In the genomic region with DNA sequence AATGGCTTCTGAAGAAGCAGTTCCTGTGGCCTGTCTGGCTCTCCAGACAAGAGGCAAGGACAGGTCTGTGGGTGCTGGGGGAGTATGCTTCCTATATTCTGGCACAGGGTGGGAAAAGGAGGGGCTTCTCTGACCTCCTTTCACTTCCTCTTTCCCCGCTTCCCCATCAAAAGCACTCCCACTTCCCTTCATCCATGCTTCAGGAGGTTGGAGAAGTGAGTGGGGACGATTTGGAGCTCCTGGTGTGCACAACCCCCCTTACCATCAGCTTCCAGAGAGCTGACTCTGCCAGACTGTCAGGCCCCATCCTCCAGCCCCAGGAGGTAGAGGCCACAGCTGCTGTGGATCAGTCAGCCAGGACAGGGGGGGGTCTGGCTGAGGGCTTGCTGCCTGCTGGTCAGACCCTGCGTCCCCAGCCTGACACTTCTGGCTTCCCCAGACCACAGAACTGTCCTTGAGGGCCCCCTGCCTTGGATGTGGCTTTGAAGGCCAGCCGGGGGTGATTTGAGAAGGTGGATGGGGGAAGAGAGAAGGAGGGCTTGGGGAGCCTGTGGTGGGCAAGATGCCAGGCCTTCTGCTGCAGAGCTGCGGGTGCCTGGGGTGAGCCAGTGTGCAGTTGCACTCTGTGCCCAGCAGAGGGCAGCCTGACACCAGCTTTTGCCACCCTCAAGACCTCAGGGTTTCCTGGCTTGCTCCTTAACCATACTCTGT, we compare ENCODE assay signal across 8 cellular contexts. TPM values are rescaled to one million over a fixed set of nuclear protein-coding genes. Genes with fewer than 3 reads are reported as not detected.
DNase-seq lines count a peak whose midpoint lies in the region; ATAC-seq and TF ChIP-seq lines count a peak whose summit lies in the region.

No MANE protein-coding gene starts in this region.

- H3K27me3 ChIP-seq in duodenal mucosa (ENCODE audit: control insufficient read depth in 1 of 2, insufficient read depth in 2 of 2, low read length in 2 of 2) = no peaks in the 10 kb centered on the region

- H3K27ac Mint-ChIP-seq in activated CD8-positive, alpha-beta T cell treated with anti-CD3 and anti-CD28 coated beads for 36 hours = no peak overlapping the region

- H3K9me3 ChIP-seq in duodenal mucosa (ENCODE audit: control insufficient read depth in 1 of 2, low read length in 2 of 2) = no peaks in the 10 kb centered on the region

- H3K9me3 Mint-ChIP-seq in activated CD8-positive, alpha-beta T cell treated with anti-CD3 and anti-CD28 coated beads for 36 hours = no peaks in the 10 kb centered on the region

- H3K9ac ChIP-seq in duodenal mucosa (ENCODE audit: low read depth in 1 of 2, low read length in 2 of 2) = peak overlapping the region in 1 of 2 donors; percentile 4

- CTCF ChIA-PET in activated CD8-positive, alpha-beta T cell treated with anti-CD3 and anti-CD28 coated beads for 36 hours (lab: Charles Lee) = interaction anchor here (0.6 to 11.3 kb wide), 55 partner anchors 9 to 362 kb away, joined by 3 to 293 read pairs (median 4); a partner anchor contains a TSS

- intact Hi-C loops in activated CD8-positive, alpha-beta T cell treated with anti-CD3 and anti-CD28 coated beads for 36 hours (cut with micrococcal nuclease) = loop anchor here (2.0 kb wide), 1 partner anchor 88 kb away; no protein-coding TSS in a partner anchor

- H3K27ac ChIP-seq in duodenal mucosa (ENCODE audit: low read depth, low read length) = peak overlapping the region; percentile 58

- POLR2A ChIA-PET in activated CD8-positive, alpha-beta T cell treated with anti-CD3 and anti-CD28 coated beads for 36 hours (lab: Charles Lee) = interaction anchor here (0.7 to 1.3 kb wide), 6 partner anchors 13 to 256 kb away, joined by 3 to 4 read pairs (median 3); a partner anchor contains a TSS

- H3K36me3 ChIP-seq in duodenal mucosa (ENCODE audit: control insufficient read depth in 1 of 2, insufficient read depth in 2 of 2, low read length in 2 of 2) = peaks cover 29 to 80% of the 10 kb centered on the region in 2 donors

- no peaks in the 10 kb centered on the region for H3K27me3 Mint-ChIP-seq in activated CD8-positive, alpha-beta T cell treated with anti-CD3 and anti-CD28 coated beads for 36 hours

- peak; percentile 99 for TF ChIP-seq CTCF in activated CD8-positive, alpha-beta T cell treated with anti-CD3 and anti-CD28 coated beads for 36 hours (IDR thresholded peaks at IDR 0.05)

- H3K36me3 Mint-ChIP-seq in activated CD8-positive, alpha-beta T cell treated with anti-CD3 and anti-CD28 coated beads for 36 hours (ENCODE audit: low read depth) = no peaks in the 10 kb centered on the region

- H3K4me1 ChIP-seq in duodenal mucosa (ENCODE audit: control insufficient read depth in 1 of 2, insufficient read depth in 2 of 2, low read length in 2 of 2) = peaks cover 11% of the 10 kb centered on the region in 2 donors

- H3K4me1 Mint-ChIP-seq in activated CD8-positive, alpha-beta T cell treated with anti-CD3 and anti-CD28 coated beads for 36 hours (ENCODE audit: low read depth) = peaks cover 4% of the 10 kb centered on the region

- H3K4me3 Mint-ChIP-seq in activated CD8-positive, alpha-beta T cell treated with anti-CD3 and anti-CD28 coated beads for 36 hours = no peak overlapping the region

- in situ Hi-C loops in Caki2 (cut with HindIII; ENCODE audit: low pct_unique_long_range_greater_than_20kb, low sequenced_read_pairs) = no loop called here

- DNase-seq in Caki2 (ENCODE audit: low read depth) (peak; percentile 62), NCI-H82 (lab: John Stamatoyannopoulos, UW) (peak; percentile 94), lung microvascular endothelial cell (ENCODE audit: low read depth in 2 of 2) (peak; percentile 82 to 86)
- peak; percentile 77 for DNase-seq in activated CD8-positive, alpha-beta T cell treated with anti-CD3 and anti-CD28 coated beads for 36 hours
- peak; percentile 41 to 73 (median 63) for DNase-seq in stimulated activated CD4-positive, alpha-beta T cell treated with anti-CD3 and anti-CD28 coated beads, TNF-alpha, amount 100 ng/mL, for 1 hour (ENCODE audit: low read depth in 3 of 3, low spot score in 1 of 3)

- peak; percentile 51 for ATAC-seq in HG03439 (IDR thresholded peaks at IDR 0.05; ENCODE audit: unreplicated experiment)
- peak; percentile 97 for ATAC-seq in activated CD8-positive, alpha-beta T cell treated with anti-CD3 and anti-CD28 coated beads for 36 hours
- no peak for ATAC-seq in HG02759 (IDR thresholded peaks at IDR 0.05; ENCODE audit: unreplicated experiment)

- no peak overlapping the region for H3K4me3 ChIP-seq in duodenal mucosa (ENCODE audit: low read depth in 1 of 2, low read length in 2 of 2)

RNA-seq across cellular contexts. Expression of a gene that starts 21.5 kb away (rescaled TPM):
- total RNA-seq in Caki2 (2014; rRNA removed; shearing (Covaris generic); ENCODE audit: low replicate concordance) = 34.8 and 36.0 TPM in 2 replicates
- 10 to 100 TPM; 22.0 to 25.4 TPM for total RNA-seq in activated CD8-positive, alpha-beta T cell treated with anti-CD3 and anti-CD28 coated beads for 36 hours
- total RNA-seq in lung microvascular endothelial cell = 18.7 and 24.2 TPM in 2 replicates

RNA-seq across cellular contexts. Expression of a gene that starts 41.3 kb away (rescaled TPM):
- 39.3 and 46.3 TPM in 2 replicates for total RNA-seq in Caki2 (2014; rRNA removed; shearing (Covaris generic); ENCODE audit: low replicate concordance)
- total RNA-seq in activated CD8-positive, alpha-beta T cell treated with anti-CD3 and anti-CD28 coated beads for 36 hours = 10 to 100 TPM; 77.7 to 80.6 TPM
- total RNA-seq in lung microvascular endothelial cell = 0.22 TPM in 1 of 2 replicates, not detected in the other

Comparison
In these comparisons a context has a peak if more than half of its experiments do, and no peak if none do; other contexts are left out.
1. RNA of a gene that starts 41.3 kb away (total RNA-seq): 77.7 to 80.6 TPM in activated CD8-positive, alpha-beta T cell treated with anti-CD3 and anti-CD28 coated beads for 36 hours and 39.3 to 46.3 TPM in Caki2; 0.22 TPM in lung microvascular endothelial cell; every median in the first group is over 10 times any median in the second.
2. Peak in every context shown above with its lines, with median percentiles within 50 percentile points of each other: DNase-seq.